Comparison of ENCODE assay signal across 8 cellular contexts in the genomic region with DNA sequence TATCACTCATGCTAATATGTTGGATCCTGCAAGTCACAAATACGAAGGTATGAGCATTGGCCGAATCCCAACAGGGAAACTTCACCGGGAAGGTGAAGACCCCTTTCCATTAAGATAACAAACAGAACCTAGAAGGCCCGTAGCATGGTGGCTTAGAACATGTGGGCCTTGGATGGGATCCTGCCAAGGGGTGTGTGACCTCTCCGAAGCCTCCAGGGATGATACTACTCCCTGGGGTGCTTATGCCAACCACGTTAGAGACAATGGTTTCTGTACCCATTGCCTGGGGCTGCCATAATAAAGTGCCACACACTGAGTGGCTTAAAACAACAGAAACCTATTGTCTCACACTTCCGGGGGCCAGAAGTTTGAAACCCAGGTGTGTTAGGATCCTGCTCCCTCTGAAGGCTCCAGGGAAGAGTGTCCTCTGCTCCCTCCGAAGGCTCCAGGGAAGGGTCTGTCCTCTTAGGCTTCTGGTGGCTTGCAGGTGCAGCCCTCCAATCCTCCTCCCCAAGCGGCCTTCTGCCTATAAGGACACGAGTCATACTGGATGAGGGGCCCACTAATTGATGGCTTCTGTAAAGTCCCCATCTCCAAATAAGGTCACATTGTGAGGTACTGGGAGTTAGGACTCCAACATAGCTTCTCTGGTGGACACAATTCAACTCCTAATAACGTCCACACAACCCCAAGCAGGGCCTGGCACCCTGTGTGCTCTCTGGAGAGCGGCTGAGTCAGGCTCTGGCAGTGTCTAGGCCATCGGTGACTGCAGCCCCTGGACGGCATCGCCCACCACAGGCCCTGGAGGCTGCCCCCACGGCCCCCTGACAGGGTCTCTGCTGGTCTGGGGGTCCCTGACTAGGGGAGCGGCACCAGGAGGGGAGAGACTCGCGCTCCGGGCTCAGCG. TPM values are rescaled to one million over a fixed set of nuclear protein-coding genes. Genes with fewer than 3 reads are reported as not detected.
A peak's percentile ranks its signal among the peaks of the same experiment; 100 is the strongest.
DNase-seq lines count a peak whose midpoint lies in the region; ATAC-seq and TF ChIP-seq lines count a peak whose summit lies in the region.

No MANE protein-coding gene starts in this region.

- peaks cover 3% of the 10 kb centered on the region for H3K27me3 Mint-ChIP-seq in activated T-cell treated with anti-CD3 and anti-CD28 coated beads, Interleukin-2, amount 50 U/mL, for 4 hours (ENCODE audit: low read depth)

- POLR2A ChIA-PET in HEK293 (lab: Yijun Ruan, JAX) = no interaction called here

- no peaks in the 10 kb centered on the region for H3K9me3 ChIP-seq in HEK293 (ENCODE audit: control insufficient read depth, insufficient read depth, low read depth, low read length)
- no peaks in the 10 kb centered on the region for H3K9me3 ChIP-seq in iPS-20b (ENCODE audit: insufficient read depth, low read depth, low read length)
- no peaks in the 10 kb centered on the region for H3K9me3 ChIP-seq in thoracic aorta

- CTCF ChIA-PET in HEK293 (lab: Yijun Ruan, JAX) = no interaction called here

- peaks cover 11% of the 10 kb centered on the region for H3K27me3 ChIP-seq in iPS-20b (ENCODE audit: insufficient read depth, low read length)
- no peaks in the 10 kb centered on the region for H3K27me3 ChIP-seq in thoracic aorta (replicated peaks; ENCODE audit: insufficient read depth)

- peak overlapping the region; percentile 45; the same call in 1 of the 2 replicates for H3K9ac ChIP-seq in iPS-20b (ENCODE audit: low read depth, low read length)

- H3K4me3 Mint-ChIP-seq in activated T-cell treated with anti-CD3 and anti-CD28 coated beads, Interleukin-2, amount 50 U/mL, for 4 hours = peak overlapping the region; percentile 74

- H3K36me3 ChIP-seq in HEK293 (ENCODE audit: control insufficient read depth in 2 of 2, insufficient read depth in 1 of 2, low read length in 2 of 2) (no peaks in the 10 kb centered on the region; a peak in 1 of 3 replicates), iPS-20b (ENCODE audit: insufficient read depth, low read depth, low read length) (no peaks in the 10 kb centered on the region), thoracic aorta (peaks cover 4% of the 10 kb centered on the region)

- peak overlapping the region; percentile 82; the same call in 1 of the 2 replicates for H3K27ac ChIP-seq in HEK293 (ENCODE audit: extremely low read depth, low read depth, low read length)
- no peak overlapping the region for H3K27ac ChIP-seq in iPS-20b (ENCODE audit: low read length)
- H3K27ac ChIP-seq in thoracic aorta = peak overlapping the region; percentile 81 to 83

- no peaks in the 10 kb centered on the region for H3K9me3 Mint-ChIP-seq in activated T-cell treated with anti-CD3 and anti-CD28 coated beads, Interleukin-2, amount 50 U/mL, for 4 hours

- no peak for TF ChIP-seq CTCF in AG09309 (IDR thresholded peaks at IDR 0.05; ENCODE audit: control insufficient read depth, insufficient read depth, low read depth, low read length, missing control alignments)
- TF ChIP-seq CTCF in HEK293 (tag by site-specific recombination; IDR thresholded peaks at IDR 0.05) = no peak
- no peak for TF ChIP-seq CTCF in thoracic aorta (IDR thresholded peaks at IDR 0.05)

- H3K4me1 Mint-ChIP-seq in activated T-cell treated with anti-CD3 and anti-CD28 coated beads, Interleukin-2, amount 50 U/mL, for 4 hours (ENCODE audit: low read depth) = peaks cover 7% of the 10 kb centered on the region

- H3K4me3 ChIP-seq in AG09309 (ENCODE audit: control insufficient read depth, low read depth, low read length) (peak overlapping the region; percentile 57), HEK293 (ENCODE audit: low read depth, low read length) (peak overlapping the region; percentile 27; the same call in 1 of the 2 replicates), iPS-20b (ENCODE audit: low read length) (peak overlapping the region; percentile 43; the same call in 1 of the 2 replicates), thoracic aorta (peak overlapping the region; percentile 93)

- DNase-seq in AG09309 (ENCODE audit: low read depth) (no peak), thoracic aorta (ENCODE audit: low spot score) (no peak), superior temporal gyrus (ENCODE audit: extremely low spot score) (no peak), MV-4-11 (lab: John Stamatoyannopoulos, UW) (no peak)
- no peak for DNase-seq in activated T-cell treated with anti-CD3 and anti-CD28 coated beads, Interleukin-2, amount 50 U/mL, for 4 hours

- H3K36me3 Mint-ChIP-seq in activated T-cell treated with anti-CD3 and anti-CD28 coated beads, Interleukin-2, amount 50 U/mL, for 4 hours (ENCODE audit: insufficient read depth) = peaks cover under 1% of the 10 kb centered on the region

- H3K4me1 ChIP-seq in HEK293 (ENCODE audit: control insufficient read depth, insufficient read depth, low read length) = peaks cover 3% of the 10 kb centered on the region
- H3K4me1 ChIP-seq in iPS-20b (ENCODE audit: insufficient read depth, low read length) = peaks cover 5% of the 10 kb centered on the region; the same call in 1 of the 2 replicates
- peaks cover 9 to 20% of the 10 kb centered on the region in 2 donors for H3K4me1 ChIP-seq in thoracic aorta (ENCODE audit: control insufficient read depth in 1 of 2, low read depth in 2 of 2)

- ATAC-seq in activated T-cell treated with anti-CD3 and anti-CD28 coated beads, Interleukin-2, amount 50 U/mL, for 4 hours = peak; percentile 3 to 4
- ATAC-seq in thoracic aorta (ENCODE audit: insufficient number of reproducible peaks, low FRiP score, low read depth) = no peak
- no peak for ATAC-seq in HG03135 (IDR thresholded peaks at IDR 0.05; ENCODE audit: unreplicated experiment)

TF ChIP-seq in HEK293, 187 proteins besides CTCF, POLR2A, EP300 and RAD21:
- TF ChIP-seq, protein P1, sequence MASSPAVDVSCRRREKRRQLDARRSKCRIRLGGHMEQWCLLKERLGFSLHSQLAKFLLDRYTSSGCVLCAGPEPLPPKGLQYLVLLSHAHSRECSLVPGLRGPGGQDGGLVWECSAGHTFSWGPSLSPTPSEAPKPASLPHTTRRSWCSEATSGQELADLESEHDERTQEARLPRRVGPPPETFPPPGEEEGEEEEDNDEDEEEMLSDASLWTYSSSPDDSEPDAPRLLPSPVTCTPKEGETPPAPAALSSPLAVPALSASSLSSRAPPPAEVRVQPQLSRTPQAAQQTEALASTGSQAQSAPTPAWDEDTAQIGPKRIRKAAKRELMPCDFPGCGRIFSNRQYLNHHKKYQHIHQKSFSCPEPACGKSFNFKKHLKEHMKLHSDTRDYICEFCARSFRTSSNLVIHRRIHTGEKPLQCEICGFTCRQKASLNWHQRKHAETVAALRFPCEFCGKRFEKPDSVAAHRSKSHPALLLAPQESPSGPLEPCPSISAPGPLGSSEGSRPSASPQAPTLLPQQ (tag by site-specific recombination; IDR thresholded peaks at IDR 0.05) = peak; percentile 93
- TF ChIP-seq ZNF133 (tag by site-specific recombination; IDR thresholded peaks at IDR 0.05) = no peak
- TF ChIP-seq GLIS2 (tag by site-specific recombination; IDR thresholded peaks at IDR 0.05) = 0 out of 2 replicates have a peak, but pooled peaks have one; percentile 24
- TF ChIP-seq ZNF140 (tag by site-specific recombination; IDR thresholded peaks at IDR 0.05) = no peak
- no peak for TF ChIP-seq ZNF223 (tag by site-specific recombination; IDR thresholded peaks at IDR 0.05)
- TF ChIP-seq, protein P2, sequence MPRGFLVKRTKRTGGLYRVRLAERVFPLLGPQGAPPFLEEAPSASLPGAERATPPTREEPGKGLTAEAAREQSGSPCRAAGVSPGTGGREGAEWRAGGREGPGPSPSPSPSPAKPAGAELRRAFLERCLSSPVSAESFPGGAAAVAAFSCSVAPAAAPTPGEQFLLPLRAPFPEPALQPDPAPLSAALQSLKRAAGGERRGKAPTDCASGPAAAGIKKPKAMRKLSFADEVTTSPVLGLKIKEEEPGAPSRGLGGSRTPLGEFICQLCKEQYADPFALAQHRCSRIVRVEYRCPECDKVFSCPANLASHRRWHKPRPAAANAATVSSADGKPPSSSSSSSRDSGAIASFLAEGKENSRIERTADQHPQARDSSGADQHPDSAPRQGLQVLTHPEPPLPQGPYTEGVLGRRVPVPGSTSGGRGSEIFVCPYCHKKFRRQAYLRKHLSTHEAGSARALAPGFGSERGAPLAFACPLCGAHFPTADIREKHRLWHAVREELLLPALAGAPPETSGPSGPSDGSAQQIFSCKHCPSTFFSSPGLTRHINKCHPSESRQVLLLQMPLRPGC (tag by site-specific recombination; IDR thresholded peaks at IDR 0.05) = no peak
- TF ChIP-seq ZFP69B (tag by site-specific recombination; IDR thresholded peaks at IDR 0.05) = peak; percentile 92
TF ChIP-seq in HEK293: peak in this region for 3.

RNA-seq across cellular contexts. Expression of a gene that starts 1.0 kb away (rescaled TPM):
- total RNA-seq in activated T-cell treated with anti-CD3 and anti-CD28 coated beads, Interleukin-2, amount 50 U/mL, for 4 hours = 10 to 100 TPM; 13.2 to 14.6 (median 14.4) TPM
- total RNA-seq in thoracic aorta = 10 to 100 TPM; 18.3 to 25.5 TPM

Comparison
In these comparisons a context has a peak if more than half of its experiments do, and no peak if none do; other contexts are left out.
1. H3K4me3 ChIP-seq: peak in every context shown above with its lines; median percentile 93 in thoracic aorta; 57 in AG09309; 43 in iPS-20b; 27 in HEK293.
2. ATAC-seq: peak in activated T-cell treated with anti-CD3 and anti-CD28 coated beads, Interleukin-2, amount 50 U/mL, for 4 hours (2 of 2); none in thoracic aorta (single experiment) and HG03135 (single experiment).